Comparison of ENCODE assay signal across 1 cellular context in the genomic region with DNA sequence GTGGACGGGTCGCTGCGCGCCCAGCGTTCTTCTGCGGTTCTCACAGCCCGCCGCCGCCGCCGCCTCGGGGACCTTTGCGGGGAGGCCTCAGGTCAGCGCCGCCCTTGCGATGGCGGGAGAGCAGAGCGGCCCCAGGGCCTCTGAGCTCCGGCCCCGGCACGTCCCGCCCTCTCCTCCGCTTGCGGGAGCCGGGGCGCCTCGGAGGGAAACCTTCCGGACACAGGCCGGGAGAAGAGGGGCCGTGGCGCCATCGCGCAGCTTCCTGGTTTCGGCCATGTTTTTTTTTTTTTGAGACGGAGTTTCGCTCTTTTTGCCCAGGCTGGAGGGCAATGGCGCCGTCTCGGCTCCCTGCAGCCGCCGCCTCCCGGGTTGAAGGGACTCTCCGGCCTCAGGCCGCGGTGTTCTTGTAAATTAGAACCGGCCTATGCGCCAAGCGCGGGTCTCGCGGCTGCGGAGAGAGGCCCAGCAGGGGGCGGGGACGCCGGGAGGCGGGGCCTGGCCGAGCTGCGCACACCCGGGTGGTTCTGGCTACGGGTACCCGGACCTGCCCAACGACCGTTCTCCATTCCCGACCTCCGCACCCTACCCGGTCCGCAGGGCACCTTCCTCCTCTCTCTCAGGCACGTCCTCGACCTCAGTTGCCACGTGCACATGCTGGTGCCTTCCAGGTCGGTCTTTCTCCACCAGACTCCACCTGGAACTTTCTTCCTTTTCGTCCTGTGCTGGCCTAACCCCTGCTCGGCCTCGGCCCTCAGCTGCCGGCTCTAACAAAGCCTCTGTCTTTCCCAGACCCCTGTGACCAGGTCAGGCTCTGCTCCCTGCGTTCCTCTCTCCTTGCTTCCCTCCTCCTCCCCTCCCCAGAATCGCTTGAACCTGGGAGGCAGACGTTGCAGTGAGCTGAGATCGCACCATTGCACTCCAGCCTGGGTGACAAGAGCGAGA.
TF ChIP-seq lines count a peak whose summit lies in the region.

No MANE protein-coding gene starts in this region.

TF ChIP-seq in WTC11, 78 proteins besides CTCF, POLR2A, EP300 and RAD21 (continued from another document and continues in another):
- TF ChIP-seq, protein P1, sequence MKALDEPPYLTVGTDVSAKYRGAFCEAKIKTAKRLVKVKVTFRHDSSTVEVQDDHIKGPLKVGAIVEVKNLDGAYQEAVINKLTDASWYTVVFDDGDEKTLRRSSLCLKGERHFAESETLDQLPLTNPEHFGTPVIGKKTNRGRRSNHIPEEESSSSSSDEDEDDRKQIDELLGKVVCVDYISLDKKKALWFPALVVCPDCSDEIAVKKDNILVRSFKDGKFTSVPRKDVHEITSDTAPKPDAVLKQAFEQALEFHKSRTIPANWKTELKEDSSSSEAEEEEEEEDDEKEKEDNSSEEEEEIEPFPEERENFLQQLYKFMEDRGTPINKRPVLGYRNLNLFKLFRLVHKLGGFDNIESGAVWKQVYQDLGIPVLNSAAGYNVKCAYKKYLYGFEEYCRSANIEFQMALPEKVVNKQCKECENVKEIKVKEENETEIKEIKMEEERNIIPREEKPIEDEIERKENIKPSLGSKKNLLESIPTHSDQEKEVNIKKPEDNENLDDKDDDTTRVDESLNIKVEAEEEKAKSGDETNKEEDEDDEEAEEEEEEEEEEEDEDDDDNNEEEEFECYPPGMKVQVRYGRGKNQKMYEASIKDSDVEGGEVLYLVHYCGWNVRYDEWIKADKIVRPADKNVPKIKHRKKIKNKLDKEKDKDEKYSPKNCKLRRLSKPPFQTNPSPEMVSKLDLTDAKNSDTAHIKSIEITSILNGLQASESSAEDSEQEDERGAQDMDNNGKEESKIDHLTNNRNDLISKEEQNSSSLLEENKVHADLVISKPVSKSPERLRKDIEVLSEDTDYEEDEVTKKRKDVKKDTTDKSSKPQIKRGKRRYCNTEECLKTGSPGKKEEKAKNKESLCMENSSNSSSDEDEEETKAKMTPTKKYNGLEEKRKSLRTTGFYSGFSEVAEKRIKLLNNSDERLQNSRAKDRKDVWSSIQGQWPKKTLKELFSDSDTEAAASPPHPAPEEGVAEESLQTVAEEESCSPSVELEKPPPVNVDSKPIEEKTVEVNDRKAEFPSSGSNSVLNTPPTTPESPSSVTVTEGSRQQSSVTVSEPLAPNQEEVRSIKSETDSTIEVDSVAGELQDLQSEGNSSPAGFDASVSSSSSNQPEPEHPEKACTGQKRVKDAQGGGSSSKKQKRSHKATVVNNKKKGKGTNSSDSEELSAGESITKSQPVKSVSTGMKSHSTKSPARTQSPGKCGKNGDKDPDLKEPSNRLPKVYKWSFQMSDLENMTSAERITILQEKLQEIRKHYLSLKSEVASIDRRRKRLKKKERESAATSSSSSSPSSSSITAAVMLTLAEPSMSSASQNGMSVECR (CRISPR knock-in tag; IDR thresholded peaks at IDR 0.05; ENCODE audit: borderline replicate concordance) = peak; percentile 23
- peak; percentile 90 for TF ChIP-seq FOXP1 (CRISPR knock-in tag; IDR thresholded peaks at IDR 0.05; ENCODE audit: borderline replicate concordance)
- TF ChIP-seq TEAD4 (CRISPR knock-in tag; IDR thresholded peaks at IDR 0.05) = no peak
- TF ChIP-seq TEAD1 (CRISPR knock-in tag; IDR thresholded peaks at IDR 0.05) = no peak; the same call in 1 of the 2 replicates
- no peak for TF ChIP-seq ZNF396 (CRISPR knock-in tag; IDR thresholded peaks at IDR 0.05; ENCODE audit: borderline replicate concordance)
- peak; percentile 90 for TF ChIP-seq NFE2L1 (CRISPR knock-in tag; IDR thresholded peaks at IDR 0.05)
- no peak for TF ChIP-seq JAZF1 (CRISPR knock-in tag; IDR thresholded peaks at IDR 0.05)
- TF ChIP-seq ATF1 (CRISPR knock-in tag; IDR thresholded peaks at IDR 0.05) = no peak
- peak; percentile 48; the same call in 1 of the 2 replicates for TF ChIP-seq CREM (CRISPR knock-in tag; IDR thresholded peaks at IDR 0.05)
- TF ChIP-seq, protein P2, sequence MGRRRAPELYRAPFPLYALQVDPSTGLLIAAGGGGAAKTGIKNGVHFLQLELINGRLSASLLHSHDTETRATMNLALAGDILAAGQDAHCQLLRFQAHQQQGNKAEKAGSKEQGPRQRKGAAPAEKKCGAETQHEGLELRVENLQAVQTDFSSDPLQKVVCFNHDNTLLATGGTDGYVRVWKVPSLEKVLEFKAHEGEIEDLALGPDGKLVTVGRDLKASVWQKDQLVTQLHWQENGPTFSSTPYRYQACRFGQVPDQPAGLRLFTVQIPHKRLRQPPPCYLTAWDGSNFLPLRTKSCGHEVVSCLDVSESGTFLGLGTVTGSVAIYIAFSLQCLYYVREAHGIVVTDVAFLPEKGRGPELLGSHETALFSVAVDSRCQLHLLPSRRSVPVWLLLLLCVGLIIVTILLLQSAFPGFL (CRISPR knock-in tag; IDR thresholded peaks at IDR 0.05; ENCODE audit: borderline replicate concordance) = no peak
- TF ChIP-seq SMAD3 (CRISPR knock-in tag; IDR thresholded peaks at IDR 0.05; ENCODE audit: borderline replicate concordance) = 0 out of 2 replicates have a peak, but pooled peaks have one; percentile 20
- TF ChIP-seq HMGA2 (CRISPR knock-in tag; IDR thresholded peaks at IDR 0.05) = no peak
- TF ChIP-seq, protein P3, sequence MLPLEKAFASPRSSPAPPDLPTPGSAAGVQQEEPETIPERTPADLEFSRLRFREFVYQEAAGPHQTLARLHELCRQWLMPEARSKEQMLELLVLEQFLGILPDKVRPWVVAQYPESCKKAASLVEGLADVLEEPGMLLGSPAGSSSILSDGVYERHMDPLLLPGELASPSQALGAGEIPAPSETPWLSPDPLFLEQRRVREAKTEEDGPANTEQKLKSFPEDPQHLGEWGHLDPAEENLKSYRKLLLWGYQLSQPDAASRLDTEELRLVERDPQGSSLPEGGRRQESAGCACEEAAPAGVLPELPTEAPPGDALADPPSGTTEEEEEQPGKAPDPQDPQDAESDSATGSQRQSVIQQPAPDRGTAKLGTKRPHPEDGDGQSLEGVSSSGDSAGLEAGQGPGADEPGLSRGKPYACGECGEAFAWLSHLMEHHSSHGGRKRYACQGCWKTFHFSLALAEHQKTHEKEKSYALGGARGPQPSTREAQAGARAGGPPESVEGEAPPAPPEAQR (CRISPR knock-in tag; IDR thresholded peaks at IDR 0.05) = no peak
- TF ChIP-seq NR3C1 (CRISPR knock-in tag; conservative IDR thresholded peaks at IDR 0.05; ENCODE audit: low read depth) = no peak
- peak; percentile 67; the same call in 1 of the 2 replicates for TF ChIP-seq FOXK1 (CRISPR knock-in tag; IDR thresholded peaks at IDR 0.05)
- TF ChIP-seq, protein P4, sequence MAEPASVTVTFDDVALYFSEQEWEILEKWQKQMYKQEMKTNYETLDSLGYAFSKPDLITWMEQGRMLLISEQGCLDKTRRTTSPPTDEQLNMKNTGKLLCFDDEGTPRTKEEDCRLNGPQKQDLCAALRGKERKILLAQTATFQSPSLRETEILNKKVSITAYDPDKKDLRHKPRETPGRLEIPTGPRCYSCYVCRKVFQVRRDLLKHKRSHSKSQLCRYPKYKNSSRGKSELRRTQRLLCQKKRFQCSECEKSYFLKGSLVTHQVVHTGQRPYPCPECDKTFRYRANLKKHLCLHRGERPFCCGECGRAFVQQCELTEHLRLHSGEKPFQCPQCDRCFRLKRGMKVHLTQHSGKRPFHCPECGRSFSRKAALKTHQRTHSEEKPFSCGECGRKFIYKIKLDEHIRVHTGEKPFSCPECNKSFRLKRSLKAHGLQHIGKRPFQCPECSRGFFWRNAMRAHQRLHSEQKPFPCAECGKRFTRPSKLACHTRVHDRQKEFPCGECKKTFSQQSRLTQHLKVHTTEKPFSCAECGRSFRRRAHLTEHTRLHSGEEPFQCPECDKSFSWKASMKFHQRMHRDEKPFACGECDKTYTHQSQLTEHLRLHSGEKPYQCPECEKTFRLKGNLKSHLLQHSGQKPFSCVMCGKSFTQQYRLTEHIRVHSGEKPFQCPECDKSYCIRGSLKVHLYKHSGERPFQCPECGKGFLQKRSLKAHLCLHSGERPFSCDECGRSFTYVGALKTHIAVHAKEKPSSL (CRISPR knock-in tag; conservative IDR thresholded peaks at IDR 0.05) = no peak
- TF ChIP-seq, protein P5, sequence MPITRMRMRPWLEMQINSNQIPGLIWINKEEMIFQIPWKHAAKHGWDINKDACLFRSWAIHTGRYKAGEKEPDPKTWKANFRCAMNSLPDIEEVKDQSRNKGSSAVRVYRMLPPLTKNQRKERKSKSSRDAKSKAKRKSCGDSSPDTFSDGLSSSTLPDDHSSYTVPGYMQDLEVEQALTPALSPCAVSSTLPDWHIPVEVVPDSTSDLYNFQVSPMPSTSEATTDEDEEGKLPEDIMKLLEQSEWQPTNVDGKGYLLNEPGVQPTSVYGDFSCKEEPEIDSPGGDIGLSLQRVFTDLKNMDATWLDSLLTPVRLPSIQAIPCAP (CRISPR knock-in tag; IDR thresholded peaks at IDR 0.05) = 0 out of 2 replicates have a peak, but pooled peaks have one; percentile 1
- peak; percentile 75 for TF ChIP-seq ZNF232 (CRISPR knock-in tag; IDR thresholded peaks at IDR 0.05)
- TF ChIP-seq NFATC4 (CRISPR knock-in tag; IDR thresholded peaks at IDR 0.05) = no peak
- TF ChIP-seq, protein P6, sequence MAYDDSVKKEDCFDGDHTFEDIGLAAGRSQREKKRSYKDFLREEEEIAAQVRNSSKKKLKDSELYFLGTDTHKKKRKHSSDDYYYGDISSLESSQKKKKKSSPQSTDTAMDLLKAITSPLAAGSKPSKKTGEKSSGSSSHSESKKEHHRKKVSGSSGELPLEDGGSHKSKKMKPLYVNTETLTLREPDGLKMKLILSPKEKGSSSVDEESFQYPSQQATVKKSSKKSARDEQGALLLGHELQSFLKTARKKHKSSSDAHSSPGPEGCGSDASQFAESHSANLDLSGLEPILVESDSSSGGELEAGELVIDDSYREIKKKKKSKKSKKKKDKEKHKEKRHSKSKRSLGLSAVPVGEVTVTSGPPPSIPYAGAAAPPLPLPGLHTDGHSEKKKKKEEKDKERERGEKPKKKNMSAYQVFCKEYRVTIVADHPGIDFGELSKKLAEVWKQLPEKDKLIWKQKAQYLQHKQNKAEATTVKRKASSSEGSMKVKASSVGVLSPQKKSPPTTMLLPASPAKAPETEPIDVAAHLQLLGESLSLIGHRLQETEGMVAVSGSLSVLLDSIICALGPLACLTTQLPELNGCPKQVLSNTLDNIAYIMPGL (CRISPR knock-in tag; IDR thresholded peaks at IDR 0.05) = peak; percentile 48; the same call in 1 of the 2 replicates
- TF ChIP-seq ZNF263 (CRISPR knock-in tag; IDR thresholded peaks at IDR 0.05; ENCODE audit: low read depth) = 0 out of 2 replicates have a peak, but pooled peaks have one; percentile 26
- 0 out of 2 replicates have a peak, but pooled peaks have one; percentile 18 for TF ChIP-seq KAT7 (CRISPR knock-in tag; IDR thresholded peaks at IDR 0.05; ENCODE audit: borderline replicate concordance)
- TF ChIP-seq, protein P7, sequence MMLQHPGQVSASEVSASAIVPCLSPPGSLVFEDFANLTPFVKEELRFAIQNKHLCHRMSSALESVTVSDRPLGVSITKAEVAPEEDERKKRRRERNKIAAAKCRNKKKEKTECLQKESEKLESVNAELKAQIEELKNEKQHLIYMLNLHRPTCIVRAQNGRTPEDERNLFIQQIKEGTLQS (CRISPR knock-in tag; conservative IDR thresholded peaks at IDR 0.05) = no peak
- 0 out of 2 replicates have a peak, but pooled peaks have one; percentile 32 for TF ChIP-seq MYBL2 (CRISPR knock-in tag; IDR thresholded peaks at IDR 0.05)
- TF ChIP-seq, protein P8, sequence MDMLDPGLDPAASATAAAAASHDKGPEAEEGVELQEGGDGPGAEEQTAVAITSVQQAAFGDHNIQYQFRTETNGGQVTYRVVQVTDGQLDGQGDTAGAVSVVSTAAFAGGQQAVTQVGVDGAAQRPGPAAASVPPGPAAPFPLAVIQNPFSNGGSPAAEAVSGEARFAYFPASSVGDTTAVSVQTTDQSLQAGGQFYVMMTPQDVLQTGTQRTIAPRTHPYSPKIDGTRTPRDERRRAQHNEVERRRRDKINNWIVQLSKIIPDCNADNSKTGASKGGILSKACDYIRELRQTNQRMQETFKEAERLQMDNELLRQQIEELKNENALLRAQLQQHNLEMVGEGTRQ (CRISPR knock-in tag; IDR thresholded peaks at IDR 0.05) = no peak
- no peak for TF ChIP-seq CBFB (CRISPR knock-in tag; IDR thresholded peaks at IDR 0.05; ENCODE audit: low read depth)
- TF ChIP-seq, protein P9, sequence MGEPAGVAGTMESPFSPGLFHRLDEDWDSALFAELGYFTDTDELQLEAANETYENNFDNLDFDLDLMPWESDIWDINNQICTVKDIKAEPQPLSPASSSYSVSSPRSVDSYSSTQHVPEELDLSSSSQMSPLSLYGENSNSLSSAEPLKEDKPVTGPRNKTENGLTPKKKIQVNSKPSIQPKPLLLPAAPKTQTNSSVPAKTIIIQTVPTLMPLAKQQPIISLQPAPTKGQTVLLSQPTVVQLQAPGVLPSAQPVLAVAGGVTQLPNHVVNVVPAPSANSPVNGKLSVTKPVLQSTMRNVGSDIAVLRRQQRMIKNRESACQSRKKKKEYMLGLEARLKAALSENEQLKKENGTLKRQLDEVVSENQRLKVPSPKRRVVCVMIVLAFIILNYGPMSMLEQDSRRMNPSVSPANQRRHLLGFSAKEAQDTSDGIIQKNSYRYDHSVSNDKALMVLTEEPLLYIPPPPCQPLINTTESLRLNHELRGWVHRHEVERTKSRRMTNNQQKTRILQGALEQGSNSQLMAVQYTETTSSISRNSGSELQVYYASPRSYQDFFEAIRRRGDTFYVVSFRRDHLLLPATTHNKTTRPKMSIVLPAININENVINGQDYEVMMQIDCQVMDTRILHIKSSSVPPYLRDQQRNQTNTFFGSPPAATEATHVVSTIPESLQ (CRISPR knock-in tag; IDR thresholded peaks at IDR 0.05) = no peak
- TF ChIP-seq, protein P10, sequence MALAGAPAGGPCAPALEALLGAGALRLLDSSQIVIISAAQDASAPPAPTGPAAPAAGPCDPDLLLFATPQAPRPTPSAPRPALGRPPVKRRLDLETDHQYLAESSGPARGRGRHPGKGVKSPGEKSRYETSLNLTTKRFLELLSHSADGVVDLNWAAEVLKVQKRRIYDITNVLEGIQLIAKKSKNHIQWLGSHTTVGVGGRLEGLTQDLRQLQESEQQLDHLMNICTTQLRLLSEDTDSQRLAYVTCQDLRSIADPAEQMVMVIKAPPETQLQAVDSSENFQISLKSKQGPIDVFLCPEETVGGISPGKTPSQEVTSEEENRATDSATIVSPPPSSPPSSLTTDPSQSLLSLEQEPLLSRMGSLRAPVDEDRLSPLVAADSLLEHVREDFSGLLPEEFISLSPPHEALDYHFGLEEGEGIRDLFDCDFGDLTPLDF (CRISPR knock-in tag; IDR thresholded peaks at IDR 0.05) = peak; percentile 62; the same call in 1 of the 2 replicates
- TF ChIP-seq, protein P11, sequence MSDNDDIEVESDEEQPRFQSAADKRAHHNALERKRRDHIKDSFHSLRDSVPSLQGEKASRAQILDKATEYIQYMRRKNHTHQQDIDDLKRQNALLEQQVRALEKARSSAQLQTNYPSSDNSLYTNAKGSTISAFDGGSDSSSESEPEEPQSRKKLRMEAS (CRISPR knock-in tag; IDR thresholded peaks at IDR 0.05) = peak; percentile 96
- TF ChIP-seq ZNF317 (CRISPR knock-in tag; IDR thresholded peaks at IDR 0.05; ENCODE audit: borderline replicate concordance, low read depth) = no peak
- TF ChIP-seq, protein P12, sequence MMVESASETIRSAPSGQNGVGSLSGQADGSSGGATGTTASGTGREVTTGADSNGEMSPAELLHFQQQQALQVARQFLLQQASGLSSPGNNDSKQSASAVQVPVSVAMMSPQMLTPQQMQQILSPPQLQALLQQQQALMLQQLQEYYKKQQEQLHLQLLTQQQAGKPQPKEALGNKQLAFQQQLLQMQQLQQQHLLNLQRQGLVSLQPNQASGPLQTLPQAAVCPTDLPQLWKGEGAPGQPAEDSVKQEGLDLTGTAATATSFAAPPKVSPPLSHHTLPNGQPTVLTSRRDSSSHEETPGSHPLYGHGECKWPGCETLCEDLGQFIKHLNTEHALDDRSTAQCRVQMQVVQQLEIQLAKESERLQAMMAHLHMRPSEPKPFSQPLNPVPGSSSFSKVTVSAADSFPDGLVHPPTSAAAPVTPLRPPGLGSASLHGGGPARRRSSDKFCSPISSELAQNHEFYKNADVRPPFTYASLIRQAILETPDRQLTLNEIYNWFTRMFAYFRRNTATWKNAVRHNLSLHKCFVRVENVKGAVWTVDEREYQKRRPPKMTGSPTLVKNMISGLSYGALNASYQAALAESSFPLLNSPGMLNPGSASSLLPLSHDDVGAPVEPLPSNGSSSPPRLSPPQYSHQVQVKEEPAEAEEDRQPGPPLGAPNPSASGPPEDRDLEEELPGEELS (CRISPR knock-in tag; IDR thresholded peaks at IDR 0.05) = peak; percentile 92
- no peak for TF ChIP-seq GRHL2 (CRISPR knock-in tag; IDR thresholded peaks at IDR 0.05; ENCODE audit: insufficient replicate concordance, severe bottlenecking)
